9 cellular contexts compared by ENCODE assay signal in the genomic region with DNA sequence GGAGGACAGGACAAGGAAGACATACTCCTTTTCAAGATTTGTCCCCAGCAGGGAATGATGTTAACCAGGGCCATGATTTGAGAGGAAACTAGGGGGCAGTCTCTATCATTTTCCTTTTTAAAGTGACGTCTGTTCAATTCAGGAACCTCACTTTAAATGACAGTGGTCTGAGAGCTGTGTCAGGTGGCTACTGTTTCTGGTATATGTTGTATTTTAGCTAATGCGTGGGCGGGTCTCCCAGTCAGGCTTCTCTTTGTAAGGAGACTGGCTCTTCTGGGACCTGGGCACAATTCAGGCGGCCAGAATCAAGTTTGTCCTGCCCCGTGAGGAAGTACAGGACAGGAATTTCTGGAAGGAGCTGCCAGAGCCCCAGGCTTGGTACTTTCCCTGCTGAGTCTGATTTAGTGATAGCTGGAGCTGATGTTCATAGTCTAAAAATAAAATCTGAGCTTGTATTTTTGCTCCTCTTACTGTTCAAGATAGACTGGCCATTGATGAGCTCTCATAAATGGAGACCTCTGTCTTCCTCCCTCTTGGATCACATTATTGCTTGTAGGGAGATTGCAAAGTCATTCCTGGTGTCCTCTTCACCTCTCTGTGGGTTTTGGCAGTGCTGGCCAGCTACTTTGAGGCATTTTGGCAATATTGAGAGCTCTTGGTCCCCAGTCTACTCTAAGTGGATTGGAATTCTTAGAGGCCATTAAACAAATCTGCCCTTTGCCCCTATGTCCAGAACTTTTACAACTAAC. TPM values are rescaled to one million over a fixed set of nuclear protein-coding genes. Genes with fewer than 3 reads are reported as not detected.
DNase-seq lines count a peak whose midpoint lies in the region; ATAC-seq and TF ChIP-seq lines count a peak whose summit lies in the region.
"Had no signal": no experiment of that assay in that cellular context is flagged by ENCODE, and none has a peak within 500 bp of the region (broad histone marks: within the 10 kb centered on the region; RNA-seq: fewer than 3 reads in every experiment).

No MANE protein-coding gene starts in this region.

- no peaks in the 10 kb centered on the region for H4K20me1 ChIP-seq in mammary epithelial cell (ENCODE audit: insufficient read depth, low read length)

- TF ChIP-seq CTCF in mammary epithelial cell (conservative IDR thresholded peaks at IDR 0.05 in 1 of 2, IDR thresholded peaks at IDR 0.05 in 1 of 2; ENCODE audit: extremely low read depth in 1 of 2, insufficient read depth in 1 of 2, low read depth in 1 of 2, low read length in 2 of 2) (peak; percentile 8 to 10), upper lobe of right lung (IDR thresholded peaks at IDR 0.05) (no peak)

- no peak overlapping the region for H3K4me3 Mint-ChIP-seq in activated T-cell treated with anti-CD3 and anti-CD28 coated beads, Interleukin-2, amount 50 U/mL, for 72 hours

- H3K27me3 Mint-ChIP-seq in activated T-cell treated with anti-CD3 and anti-CD28 coated beads, Interleukin-2, amount 50 U/mL, for 72 hours (ENCODE audit: low read depth) = no peaks in the 10 kb centered on the region

- no TSS peak for BruUV-seq in mammary epithelial cell (replicated peaks; lab: Mats Ljungman, UMichigan)

- H3K36me3 ChIP-seq in mammary epithelial cell (ENCODE audit: insufficient read depth, low read length) (peaks cover 18% of the 10 kb centered on the region), upper lobe of right lung (peaks cover 55% of the 10 kb centered on the region)

- H3K4me3 ChIP-seq in mammary epithelial cell (replicated peaks in 1 of 3; ENCODE audit: insufficient read depth in 1 of 3, low read depth in 2 of 3, low read length in 3 of 3) = no peak overlapping the region
- no peak overlapping the region for H3K4me3 ChIP-seq in upper lobe of right lung

- peaks cover 5% of the 10 kb centered on the region for H3K4me1 ChIP-seq in mammary epithelial cell (ENCODE audit: insufficient read depth, low read length)
- peaks cover 29% of the 10 kb centered on the region for H3K4me1 ChIP-seq in upper lobe of right lung

- 46% methylated on average over 5 of the region's 5 CpGs for WGBS in mammary epithelial cell (ENCODE audit: low coverage, missing lambda C conversion rate)

- dilution Hi-C loops in mammary epithelial cell (cut with HindIII; ENCODE audit: low sequenced_read_pairs) = no loop called here

- H3K36me3 Mint-ChIP-seq in activated T-cell treated with anti-CD3 and anti-CD28 coated beads, Interleukin-2, amount 50 U/mL, for 72 hours (ENCODE audit: insufficient read depth in 2 of 2) = peaks cover 3 to 5% of the 10 kb centered on the region in 2 donors

- intact Hi-C loops in mammary epithelial cell (cut with micrococcal nuclease) = no loop called here
- intact Hi-C loops in upper lobe of right lung (cut with DNase I) = no loop called here

- peak overlapping the region; percentile 12 for H3K27ac Mint-ChIP-seq in activated T-cell treated with anti-CD3 and anti-CD28 coated beads, Interleukin-2, amount 50 U/mL, for 72 hours

- H3K27ac ChIP-seq in mammary epithelial cell (ENCODE audit: insufficient read depth, low read depth, low read length) = no peak overlapping the region
- H3K27ac ChIP-seq in upper lobe of right lung = peak overlapping the region; percentile 36

- peaks cover 9% of the 10 kb centered on the region for H3K4me1 Mint-ChIP-seq in activated T-cell treated with anti-CD3 and anti-CD28 coated beads, Interleukin-2, amount 50 U/mL, for 72 hours (ENCODE audit: low read depth)

- no peak overlapping the region for H3K4me2 ChIP-seq in mammary epithelial cell (ENCODE audit: insufficient read depth, low read depth, low read length)

- no peak for ATAC-seq in activated T-cell treated with anti-CD3 and anti-CD28 coated beads, Interleukin-2, amount 50 U/mL, for 72 hours (replicated peaks in 1 of 2)
- peak; percentile 48 for ATAC-seq in left lobe of liver
- ATAC-seq in upper lobe of right lung = peak; percentile 69
- ATAC-seq in GM19035 (IDR thresholded peaks at IDR 0.05; ENCODE audit: unreplicated experiment) = no peak
- no peak for ATAC-seq in HG03442 (IDR thresholded peaks at IDR 0.05; ENCODE audit: unreplicated experiment)
- ATAC-seq in HG03108 (IDR thresholded peaks at IDR 0.05; ENCODE audit: unreplicated experiment) = no peak

- no peak for DNase-seq in activated T-cell treated with anti-CD3 and anti-CD28 coated beads, Interleukin-2, amount 50 U/mL, for 72 hours
- DNase-seq in activated T-cell treated with anti-CD3 and anti-CD28 coated beads, Interleukin-2, amount 50 U/mL, for 1 hour = no peak
- DNase-seq in mammary epithelial cell (peak; percentile 33), left lobe of liver (ENCODE audit: low spot score) (no peak), upper lobe of right lung (no peak)
- DNase-seq: RPMI8226 had no signal

- no peaks in the 10 kb centered on the region for H3K27me3 ChIP-seq in mammary epithelial cell (ENCODE audit: insufficient read depth, low read length)
- no peaks in the 10 kb centered on the region for H3K27me3 ChIP-seq in upper lobe of right lung

- CTCF ChIA-PET in mammary epithelial cell (lab: Charles Lee; ENCODE audit: low non-redundant PET) = interaction anchor here (0.6 kb wide), 1 partner anchor 19 kb away, joined by 3 read pairs; no protein-coding TSS in a partner anchor

- H3K9me3 ChIP-seq in mammary epithelial cell (replicated peaks; ENCODE audit: insufficient read depth, low read length) (no peaks in the 10 kb centered on the region), upper lobe of right lung (no peaks in the 10 kb centered on the region)

- peaks cover 62% of the 10 kb centered on the region for H3K79me2 ChIP-seq in mammary epithelial cell (ENCODE audit: insufficient read depth, low read length)

- no peak overlapping the region for H3K9ac ChIP-seq in mammary epithelial cell (ENCODE audit: insufficient read depth, low read length)

- in situ Hi-C loops in mammary epithelial cell (cut with MboI; ENCODE audit: low sequenced_read_pairs in 2 of 2) = loop anchor here in 1 of 2 donors (25.0 kb wide), 1 partner anchor 98 kb away; no protein-coding TSS in a partner anchor

- no peaks in the 10 kb centered on the region for H3K9me3 Mint-ChIP-seq in activated T-cell treated with anti-CD3 and anti-CD28 coated beads, Interleukin-2, amount 50 U/mL, for 72 hours

- no peak overlapping the region for H2AFZ ChIP-seq in mammary epithelial cell (ENCODE audit: low read depth, low read length)

RNA-seq across cellular contexts. Expression of gene SQOR, which starts 25.6 kb away (rescaled TPM):
- 100 to 1,000 TPM; 108 to 166 TPM for total RNA-seq in activated T-cell treated with anti-CD3 and anti-CD28 coated beads, Interleukin-2, amount 50 U/mL, for 72 hours
- total RNA-seq in mammary epithelial cell (100 to 1,000 TPM in 1 of 2 donors, 10 to 100 TPM in 1; 65.7 to 125 TPM), left lobe of liver (39.2 TPM), upper lobe of right lung (103 TPM)
- polyA plus RNA-seq in mammary epithelial cell = 138 TPM
- 297 TPM for polyA minus RNA-seq in mammary epithelial cell

Comparison
In these comparisons a context has a peak if more than half of its experiments do, and no peak if none do; other contexts are left out.
1. ATAC-seq: peak in left lobe of liver (single experiment) and upper lobe of right lung (single experiment); none in activated T-cell treated with anti-CD3 and anti-CD28 coated beads, Interleukin-2, amount 50 U/mL, for 72 hours (0 of 2), GM19035 (single experiment), HG03442 (single experiment) and HG03108 (single experiment).